Comparison of ENCODE assay signal across 10 cellular contexts in the genomic region with DNA sequence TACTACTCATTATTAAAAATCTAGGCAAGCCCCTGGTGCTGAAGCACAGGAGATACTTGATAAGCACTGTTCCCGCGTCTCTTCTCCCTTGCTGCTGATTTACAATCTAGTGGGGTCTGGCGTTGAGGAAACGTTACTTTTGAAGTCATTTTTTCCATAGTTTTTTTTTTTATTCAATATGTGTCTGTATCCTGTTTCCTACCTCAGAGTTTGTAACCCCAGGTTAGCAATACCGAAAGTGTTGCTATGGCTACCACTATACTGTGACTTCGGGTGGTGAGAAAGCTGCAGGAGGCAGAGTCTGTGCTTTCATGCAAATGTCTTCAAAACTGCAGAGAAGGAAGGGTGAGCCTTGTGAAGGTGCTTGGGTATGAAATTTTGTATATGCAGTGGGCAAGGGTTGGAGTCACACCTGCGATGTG.
DNase-seq lines count a peak whose midpoint lies in the region; ATAC-seq, FAIRE-seq and TF ChIP-seq lines count a peak whose summit lies in the region.
"Had no signal": no experiment of that assay in that cellular context is flagged by ENCODE, and none has a peak within 500 bp of the region (broad histone marks: within the 10 kb centered on the region; RNA-seq: fewer than 3 reads in every experiment).

No MANE protein-coding gene starts in this region.

- no peak overlapping the region for H3K4me3 Mint-ChIP-seq in WTC11

- POLR2A ChIA-PET in GM10248 (lab: Yijun Ruan, JAX) (no interaction called here), WTC11 (lab: Charles Lee) (no interaction called here)

- TF ChIP-seq POLR2A in GM19099 (IDR thresholded peaks at IDR 0.05; ENCODE audit: extremely low read depth, insufficient read length, low read depth), result peak; percentile 26

- H3K27ac ChIP-seq in substantia nigra (ENCODE audit: low read depth, low read length, poor library complexity, severe bottlenecking), result no peak overlapping the region
- H3K27ac ChIP-seq: hepatocyte, upper lobe of right lung had no signal

- H3K27ac Mint-ChIP-seq in WTC11, result no peak overlapping the region

- TF ChIP-seq CTCF in GM10248 (IDR thresholded peaks at IDR 0.05; ENCODE audit: control extremely low read depth, extremely low read depth, low read depth, missing control alignments) (no peak), WTC11 (IDR thresholded peaks at IDR 0.05) (no peak)

- peak; percentile 98 for ATAC-seq in HG02938 (IDR thresholded peaks at IDR 0.05; ENCODE audit: unreplicated experiment)
- peak; percentile 30; the same call in 1 of the 2 replicates for ATAC-seq in WTC11
- ATAC-seq: upper lobe of right lung had no signal

- DNase-seq in GM10248 (ENCODE audit: extremely low spot score), result peak; percentile 78
- no peak for DNase-seq in WTC11 (ENCODE audit: low spot score)
- no peak for DNase-seq in activated effector memory CD4-positive, alpha-beta T cell treated with anti-CD3 and anti-CD28 coated beads, Interleukin-2, amount 50 U/mL, for 16 hours
- DNase-seq in substantia nigra (lab: John Stamatoyannopoulos, UW), result no peak
- no peak for DNase-seq in RCC 7860 (ENCODE audit: low spot score)
- DNase-seq in NCI-H1436 treated with DMSO at 0.1 percent for 48 hours (lab: John Stamatoyannopoulos, UW), result no peak
- DNase-seq: upper lobe of right lung had no signal

- no peak for FAIRE-seq in RCC 7860 (lab: Jason Lieb, UNC)

- CTCF ChIA-PET in GM10248 (lab: Yijun Ruan, JAX) (no interaction called here), WTC11 (lab: Charles Lee) (no interaction called here)

- H3K36me3 Mint-ChIP-seq in WTC11, result no peaks in the 10 kb centered on the region

- H3K9me3 Mint-ChIP-seq in WTC11, result no peaks in the 10 kb centered on the region

- peaks cover 6% of the 10 kb centered on the region for H3K4me1 Mint-ChIP-seq in WTC11

- no peaks in the 10 kb centered on the region for H3K27me3 Mint-ChIP-seq in WTC11 (ENCODE audit: low read depth)

TF ChIP-seq in WTC11, 78 proteins besides CTCF, POLR2A, EP300 and RAD21:
- TF ChIP-seq, protein P1, sequence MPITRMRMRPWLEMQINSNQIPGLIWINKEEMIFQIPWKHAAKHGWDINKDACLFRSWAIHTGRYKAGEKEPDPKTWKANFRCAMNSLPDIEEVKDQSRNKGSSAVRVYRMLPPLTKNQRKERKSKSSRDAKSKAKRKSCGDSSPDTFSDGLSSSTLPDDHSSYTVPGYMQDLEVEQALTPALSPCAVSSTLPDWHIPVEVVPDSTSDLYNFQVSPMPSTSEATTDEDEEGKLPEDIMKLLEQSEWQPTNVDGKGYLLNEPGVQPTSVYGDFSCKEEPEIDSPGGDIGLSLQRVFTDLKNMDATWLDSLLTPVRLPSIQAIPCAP (CRISPR knock-in tag; IDR thresholded peaks at IDR 0.05), result no peak
- TF ChIP-seq NR2C2 (CRISPR knock-in tag; IDR thresholded peaks at IDR 0.05) (no peak), TP53 (CRISPR knock-in tag; IDR thresholded peaks at IDR 0.05) (no peak), EMX1 (CRISPR knock-in tag; IDR thresholded peaks at IDR 0.05) (no peak), NFYB (CRISPR knock-in tag; conservative IDR thresholded peaks at IDR 0.05; ENCODE audit: low read depth) (no peak), CBFB (CRISPR knock-in tag; IDR thresholded peaks at IDR 0.05; ENCODE audit: low read depth) (no peak), ZNF232 (CRISPR knock-in tag; IDR thresholded peaks at IDR 0.05) (no peak), ZNF138 (CRISPR knock-in tag; conservative IDR thresholded peaks at IDR 0.05) (no peak)
- TF ChIP-seq, protein P2, sequence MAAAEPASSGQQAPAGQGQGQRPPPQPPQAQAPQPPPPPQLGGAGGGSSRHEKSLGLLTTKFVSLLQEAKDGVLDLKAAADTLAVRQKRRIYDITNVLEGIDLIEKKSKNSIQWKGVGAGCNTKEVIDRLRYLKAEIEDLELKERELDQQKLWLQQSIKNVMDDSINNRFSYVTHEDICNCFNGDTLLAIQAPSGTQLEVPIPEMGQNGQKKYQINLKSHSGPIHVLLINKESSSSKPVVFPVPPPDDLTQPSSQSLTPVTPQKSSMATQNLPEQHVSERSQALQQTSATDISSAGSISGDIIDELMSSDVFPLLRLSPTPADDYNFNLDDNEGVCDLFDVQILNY (CRISPR knock-in tag; IDR thresholded peaks at IDR 0.05), result no peak
TF ChIP-seq in WTC11: peak in this region for 0.
